In genomic region chr5:116546743-116547124, GRCh38 we compare ENCODE assay signal across 1 cellular context.
TF ChIP-seq lines count a peak whose summit lies in the region.

No MANE protein-coding gene starts in this region.

TF ChIP-seq in SK-N-SH, 30 proteins besides CTCF, POLR2A, EP300 and RAD21 (continued from another document):
- TF ChIP-seq REST (IDR thresholded peaks at IDR 0.05; ENCODE audit: low read depth, low read length): no peak
- TF ChIP-seq, protein P1, sequence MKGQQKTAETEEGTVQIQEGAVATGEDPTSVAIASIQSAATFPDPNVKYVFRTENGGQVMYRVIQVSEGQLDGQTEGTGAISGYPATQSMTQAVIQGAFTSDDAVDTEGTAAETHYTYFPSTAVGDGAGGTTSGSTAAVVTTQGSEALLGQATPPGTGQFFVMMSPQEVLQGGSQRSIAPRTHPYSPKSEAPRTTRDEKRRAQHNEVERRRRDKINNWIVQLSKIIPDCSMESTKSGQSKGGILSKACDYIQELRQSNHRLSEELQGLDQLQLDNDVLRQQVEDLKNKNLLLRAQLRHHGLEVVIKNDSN (IDR thresholded peaks at IDR 0.05; ENCODE audit: borderline replicate concordance, low read depth): no peak
- no peak for TF ChIP-seq RFX5 (IDR thresholded peaks at IDR 0.05; ENCODE audit: low read length)
- TF ChIP-seq MEF2A (IDR thresholded peaks at IDR 0.05; ENCODE audit: borderline replicate concordance, low read depth): no peak
- TF ChIP-seq PBX3 (IDR thresholded peaks at IDR 0.05): no peak
- no peak for TF ChIP-seq FOSL2 (IDR thresholded peaks at IDR 0.05; ENCODE audit: borderline replicate concordance, low read depth)
- no peak for TF ChIP-seq MAX (IDR thresholded peaks at IDR 0.05; ENCODE audit: low read depth)
- no peak for TF ChIP-seq TEAD4 (IDR thresholded peaks at IDR 0.05; ENCODE audit: borderline replicate concordance, insufficient read depth)
- TF ChIP-seq, protein P2, sequence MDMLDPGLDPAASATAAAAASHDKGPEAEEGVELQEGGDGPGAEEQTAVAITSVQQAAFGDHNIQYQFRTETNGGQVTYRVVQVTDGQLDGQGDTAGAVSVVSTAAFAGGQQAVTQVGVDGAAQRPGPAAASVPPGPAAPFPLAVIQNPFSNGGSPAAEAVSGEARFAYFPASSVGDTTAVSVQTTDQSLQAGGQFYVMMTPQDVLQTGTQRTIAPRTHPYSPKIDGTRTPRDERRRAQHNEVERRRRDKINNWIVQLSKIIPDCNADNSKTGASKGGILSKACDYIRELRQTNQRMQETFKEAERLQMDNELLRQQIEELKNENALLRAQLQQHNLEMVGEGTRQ (IDR thresholded peaks at IDR 0.05; ENCODE audit: borderline replicate concordance, low read depth, low read length): no peak
